9 cellular contexts compared by ENCODE assay signal in genomic region chr5:120910610-120911009, GRCh38.
"Had no signal": no experiment of that assay in that cellular context is flagged by ENCODE, and none has a peak within 500 bp of the region (broad histone marks: within the 10 kb centered on the region; RNA-seq: fewer than 3 reads in every experiment).

No MANE protein-coding gene starts in this region.

- H3K27ac ChIP-seq: GM23248, HL-60, KMS-11 had no signal

- DNase-seq: GM23248, H9, HCEC 1CT, KBM-7 had no signal

- H3K9ac ChIP-seq: GM23248, KMS-11 had no signal

- H3K4me3 Mint-ChIP-seq: H9, IgD-negative memory B cell had no signal

- H3K27me3 Mint-ChIP-seq: IgD-negative memory B cell had no signal

- H3K4me2 ChIP-seq: KMS-11 had no signal

- H3K4me1 Mint-ChIP-seq: IgD-negative memory B cell had no signal

- H3K36me3 Mint-ChIP-seq: IgD-negative memory B cell had no signal

- H2AFZ ChIP-seq: GM23248 had no signal

- H3K9me3 Mint-ChIP-seq: H9 had no signal

- H3K4me3 ChIP-seq: GM23248 had no signal

- H3K27ac Mint-ChIP-seq: H9, IgD-negative memory B cell had no signal

- FAIRE-seq: H1, H54 had no signal
